13 cellular contexts compared by ENCODE assay signal in the genomic region with DNA sequence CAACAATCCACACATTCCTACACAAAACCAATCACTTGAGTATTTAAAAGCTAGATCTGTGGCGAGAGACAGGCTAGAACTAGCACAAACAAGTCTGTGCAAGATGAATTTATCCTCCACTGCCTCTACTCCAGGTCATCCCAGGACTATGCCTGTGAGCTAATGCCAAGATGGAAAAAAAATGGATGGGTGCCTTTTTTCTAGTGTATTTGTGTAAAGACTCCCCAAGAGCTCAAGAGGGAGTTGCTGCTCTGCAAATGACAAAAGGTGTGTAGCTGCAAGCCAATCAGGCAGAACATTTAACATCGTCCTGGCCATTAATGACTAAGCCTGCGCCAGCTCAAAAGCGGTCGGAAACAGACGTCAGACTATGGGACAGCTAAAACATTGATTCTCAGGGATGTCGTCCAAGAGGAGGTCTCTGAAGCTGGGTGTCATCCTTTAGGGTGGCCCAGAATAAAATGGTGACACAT. TPM values are rescaled to one million over a fixed set of nuclear protein-coding genes. Genes with fewer than 3 reads are reported as not detected.
DNase-seq lines count a peak whose midpoint lies in the region; ATAC-seq, FAIRE-seq and TF ChIP-seq lines count a peak whose summit lies in the region.
"Had no signal": no experiment of that assay in that cellular context is flagged by ENCODE, and none has a peak within 500 bp of the region (broad histone marks: within the 10 kb centered on the region; RNA-seq: fewer than 3 reads in every experiment).

No MANE protein-coding gene starts in this region.

- H3K36me3 Mint-ChIP-seq in CD4-positive, CD25-positive, alpha-beta regulatory T cell, result peaks cover 18% of the 10 kb centered on the region

- no peaks in the 10 kb centered on the region for H3K9me3 ChIP-seq in CD4-positive, CD25-positive, alpha-beta regulatory T cell (ENCODE audit: control insufficient read depth in 2 of 2, low read length in 2 of 2)
- H3K9me3 ChIP-seq in fibroblast of lung (ENCODE audit: control insufficient read depth, insufficient read depth, low read depth, low read length) (no peaks in the 10 kb centered on the region), neutrophil (no peaks in the 10 kb centered on the region)
- H3K9me3 ChIP-seq: BLaER1 treated with 17β-estradiol and CSF1 and Interleukin-3, amounts not matched to agents 10 nM and 100 nM had no signal

- H3K4me2 ChIP-seq in fibroblast of lung (ENCODE audit: extremely low read depth, insufficient read depth, low read length), result no peak overlapping the region

- H3K9me3 Mint-ChIP-seq in CD4-positive, CD25-positive, alpha-beta regulatory T cell, result no peaks in the 10 kb centered on the region
- H3K9me3 Mint-ChIP-seq: activated CD4-positive, alpha-beta memory T cell treated with anti-CD3 and anti-CD28 coated beads for 36 hours had no signal

- H3K27me3 Mint-ChIP-seq in CD4-positive, CD25-positive, alpha-beta regulatory T cell, result no peaks in the 10 kb centered on the region
- H3K27me3 Mint-ChIP-seq: activated CD4-positive, alpha-beta memory T cell treated with anti-CD3 and anti-CD28 coated beads for 36 hours had no signal

- no peak overlapping the region for H2AFZ ChIP-seq in fibroblast of lung (ENCODE audit: low read length)

- H3K4me1 Mint-ChIP-seq in CD4-positive, CD25-positive, alpha-beta regulatory T cell, result peaks cover 27 to 75% (median 46%) of the 10 kb centered on the region in 4 donors

- peaks cover 38% of the 10 kb centered on the region for H3K4me1 ChIP-seq in CD4-positive, CD25-positive, alpha-beta regulatory T cell (ENCODE audit: control insufficient read depth, insufficient read depth, low read length, poor library complexity, severe bottlenecking)
- peaks cover 37% of the 10 kb centered on the region for H3K4me1 ChIP-seq in fibroblast of lung (ENCODE audit: control insufficient read depth, extremely low read depth, insufficient read depth, low read length)
- peaks cover 21 to 30% of the 10 kb centered on the region in 2 experiments for H3K4me1 ChIP-seq in neutrophil (ENCODE audit: control insufficient read depth in 1 of 2, insufficient read depth in 1 of 2, low read depth in 1 of 2, low read length in 1 of 2)

- FAIRE-seq in HTR-8/SVneo (lab: Jason Lieb, UNC) (no peak), GM12891 (lab: Jason Lieb, UNC) (no peak)
- FAIRE-seq: GM12878 had no signal

- DNase-seq in CD4-positive, CD25-positive, alpha-beta regulatory T cell, result no peak
- DNase-seq in RKO (ENCODE audit: low spot score), result peak; percentile 8
- DNase-seq in fibroblast of lung (ENCODE audit: low read depth in 2 of 2), result peak in 1 of 2 donors; percentile 97
- no peak for DNase-seq in NCI-H82 treated with DMSO at 0.1 percent for 48 hours (lab: John Stamatoyannopoulos, UW; ENCODE audit: unreplicated experiment)
- DNase-seq in HTR-8/SVneo (ENCODE audit: insufficient read length, low spot score), result no peak
- no peak for DNase-seq in GM12891 (ENCODE audit: insufficient read length, low spot score)
- no peak for DNase-seq in DMS153 (lab: John Stamatoyannopoulos, UW)
- DNase-seq: activated CD4-positive, alpha-beta memory T cell treated with anti-CD3 and anti-CD28 coated beads for 36 hours; NCI-H1436; SIG-M5 had no signal

- H3K27ac Mint-ChIP-seq in CD4-positive, CD25-positive, alpha-beta regulatory T cell, result peak overlapping the region in 2 of 3 donors; percentile 19 to 39

- TF ChIP-seq CTCF in fibroblast of lung (conservative IDR thresholded peaks at IDR 0.05 in 1 of 2, IDR thresholded peaks at IDR 0.05 in 1 of 2; ENCODE audit: low read depth in 1 of 2, low read length in 2 of 2) (no peak), neutrophil (IDR thresholded peaks at IDR 0.05) (no peak)

- no peak overlapping the region for H3K4me3 Mint-ChIP-seq in CD4-positive, CD25-positive, alpha-beta regulatory T cell
- H3K4me3 Mint-ChIP-seq: activated CD4-positive, alpha-beta memory T cell treated with anti-CD3 and anti-CD28 coated beads for 36 hours had no signal

- peaks cover 30% of the 10 kb centered on the region for H3K36me3 ChIP-seq in CD4-positive, CD25-positive, alpha-beta regulatory T cell (ENCODE audit: control insufficient read depth, insufficient read depth, low read length)
- H3K36me3 ChIP-seq in fibroblast of lung (ENCODE audit: control insufficient read depth, insufficient read depth, low read length) (no peaks in the 10 kb centered on the region), neutrophil (peaks cover 18% of the 10 kb centered on the region)

- peaks cover 20% of the 10 kb centered on the region for H3K79me2 ChIP-seq in fibroblast of lung (ENCODE audit: control insufficient read depth, insufficient read depth, low read length)

- no peak overlapping the region for H3K27ac ChIP-seq in CD4-positive, CD25-positive, alpha-beta regulatory T cell (ENCODE audit: insufficient read depth, low read length, poor library complexity, severe bottlenecking)
- H3K27ac ChIP-seq in fibroblast of lung (ENCODE audit: insufficient read depth, low read length) (peak overlapping the region; percentile 19), neutrophil (peak overlapping the region; percentile 57)
- H3K27ac ChIP-seq: BLaER1 treated with 17β-estradiol and CSF1 and Interleukin-3, amounts not matched to agents 10 nM and 100 nM had no signal

- H3K9ac ChIP-seq in fibroblast of lung (ENCODE audit: insufficient read depth, low read length), result no peak overlapping the region
- H3K9ac ChIP-seq: BLaER1 treated with 17β-estradiol and CSF1 and Interleukin-3, amounts not matched to agents 10 nM and 100 nM had no signal

- no peaks in the 10 kb centered on the region for H4K20me1 ChIP-seq in fibroblast of lung (ENCODE audit: control insufficient read depth, extremely low read depth, insufficient read depth, low read length)

- H3K4me3 ChIP-seq in CD4-positive, CD25-positive, alpha-beta regulatory T cell (ENCODE audit: low read depth, low read length), result no peak overlapping the region
- H3K4me3 ChIP-seq in fibroblast of lung (replicated peaks in 1 of 4; ENCODE audit: control extremely low read depth in 1 of 4, insufficient read depth in 1 of 4, low read depth in 3 of 4, low read length in 4 of 4), result no peak overlapping the region
- no peak overlapping the region for H3K4me3 ChIP-seq in neutrophil (ENCODE audit: low read depth in 1 of 2, low read length in 1 of 2)
- H3K4me3 ChIP-seq: BLaER1 treated with 17β-estradiol and CSF1 and Interleukin-3, amounts not matched to agents 10 nM and 100 nM; GM12878 had no signal

- no peak for TF ChIP-seq POLR2A in GM12891 (IDR thresholded peaks at IDR 0.05; ENCODE audit: low read depth, low read length)

- no peak for ATAC-seq in CD4-positive, CD25-positive, alpha-beta regulatory T cell (ENCODE audit: low read depth in 2 of 2)
- ATAC-seq: GM12878 had no signal

- no peaks in the 10 kb centered on the region for H3K27me3 ChIP-seq in CD4-positive, CD25-positive, alpha-beta regulatory T cell (ENCODE audit: control insufficient read depth, insufficient read depth, low read length)
- H3K27me3 ChIP-seq in fibroblast of lung (ENCODE audit: control insufficient read depth, insufficient read depth, low read length) (no peaks in the 10 kb centered on the region), neutrophil (no peaks in the 10 kb centered on the region)
- H3K27me3 ChIP-seq: BLaER1 treated with 17β-estradiol and CSF1 and Interleukin-3, amounts not matched to agents 10 nM and 100 nM had no signal

TF ChIP-seq in GM12891, 5 proteins besides CTCF, POLR2A, EP300 and RAD21:
- no peak for TF ChIP-seq TAF1 (IDR thresholded peaks at IDR 0.05; ENCODE audit: low read depth, low read length)
- TF ChIP-seq SPI1 (IDR thresholded peaks at IDR 0.05; ENCODE audit: low read depth, low read length), result no peak
- TF ChIP-seq PAX5 (IDR thresholded peaks at IDR 0.05; ENCODE audit: insufficient read depth, low read length, severe bottlenecking), result no peak
- no peak for TF ChIP-seq POU2F2 (IDR thresholded peaks at IDR 0.05; ENCODE audit: low read depth, low read length)
- no peak for TF ChIP-seq POLR2AphosphoS5 (IDR thresholded peaks at IDR 0.05; ENCODE audit: low read depth, low read length)

RNA-seq across cellular contexts. Expression of a gene that starts 21.9 kb away (rescaled TPM):
- 191 TPM for total RNA-seq in CD4-positive, CD25-positive, alpha-beta regulatory T cell
- polyA plus RNA-seq in CD4-positive, CD25-positive, alpha-beta regulatory T cell, result 10 to 100 TPM; 15.8 to 22.9 (median 18.9) TPM
- total RNA-seq in fibroblast of lung, result 26.2 and 40.5 TPM in 2 replicates
- 10.0 and 15.8 TPM in 2 replicates for polyA plus RNA-seq in fibroblast of lung
- 9.1 and 15.7 TPM in 2 replicates for polyA plus RNA-seq in fibroblast of lung (2012)
- 13.5 and 17.7 TPM in 2 replicates for polyA minus RNA-seq in fibroblast of lung (ENCODE audit: low replicate concordance)
- 14.3 TPM for polyA plus RNA-seq in GM12891 (2012; ENCODE audit: low read depth, missing spikeins)
